ENCODE assay signal across 9 cellular contexts in the genomic region with DNA sequence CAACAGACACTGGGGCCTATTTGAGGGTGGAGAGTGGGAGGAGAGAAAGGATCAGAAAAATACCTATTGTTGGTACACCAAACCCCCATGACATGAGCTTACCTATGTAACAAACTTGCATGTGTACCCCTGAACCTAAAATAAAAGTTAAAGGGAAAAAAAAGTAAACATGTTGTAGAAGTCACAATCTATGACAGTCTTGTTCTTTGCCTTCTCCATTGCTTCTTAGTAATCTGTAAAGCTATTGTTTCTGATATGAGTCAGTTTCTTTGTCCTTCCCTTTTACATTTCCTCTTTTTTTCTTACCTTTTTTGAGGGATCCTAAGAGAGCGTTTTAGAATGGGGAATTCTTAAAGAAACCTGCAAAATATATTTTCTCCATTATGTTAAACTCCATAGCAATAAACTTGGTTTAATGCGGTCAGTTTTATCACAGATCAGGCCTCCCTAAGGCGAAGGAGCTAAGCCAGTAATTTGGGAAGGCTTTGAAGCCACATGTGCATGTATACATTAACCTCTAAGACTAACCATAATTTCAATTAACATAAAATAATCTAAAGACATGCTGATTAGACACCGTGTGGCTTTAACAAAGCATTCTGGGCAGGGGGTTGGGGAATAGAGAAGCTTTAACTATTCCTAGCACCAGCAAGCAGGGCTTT.
DNase-seq lines count a peak whose midpoint lies in the region; ATAC-seq and TF ChIP-seq lines count a peak whose summit lies in the region.
"Had no signal": no experiment of that assay in that cellular context is flagged by ENCODE, and none has a peak within 500 bp of the region (broad histone marks: within the 10 kb centered on the region; RNA-seq: fewer than 3 reads in every experiment).

No MANE protein-coding gene starts in this region.

- H3K56ac ChIP-seq in IMR-90 (ENCODE audit: extremely low read depth, insufficient read depth, low read length) = peak overlapping the region; percentile 42; the same call in 1 of the 2 replicates

- H3K4me2 ChIP-seq in IMR-90 (ENCODE audit: low read depth, low read length) = peak overlapping the region; percentile 12; the same call in 1 of the 2 replicates

- H3K27me3 Mint-ChIP-seq in chondrocyte (ENCODE audit: low read depth) = no peaks in the 10 kb centered on the region

- H3K4me1 ChIP-seq in IMR-90 (ENCODE audit: control insufficient read depth, insufficient read depth, low read length) = peaks cover 9% of the 10 kb centered on the region
- peaks cover 14 to 19% of the 10 kb centered on the region in 2 donors for H3K4me1 ChIP-seq in thoracic aorta (ENCODE audit: control insufficient read depth in 1 of 2, low read depth in 2 of 2)

- peak overlapping the region; percentile 29 for H3K4ac ChIP-seq in IMR-90 (ENCODE audit: low read depth, low read length)

- CTCF ChIA-PET in IMR-90 (lab: Yijun Ruan, JAX) = interaction anchor here (1.3 kb wide), 1 partner anchor 16 kb away, joined by 3 read pairs; no protein-coding TSS in a partner anchor

- peak overlapping the region; percentile 60 for H2BK20ac ChIP-seq in IMR-90 (ENCODE audit: low read depth, low read length)

- H3K79me1 ChIP-seq in IMR-90 (ENCODE audit: low read depth in 1 of 2, low read length in 2 of 2) = no peaks in the 10 kb centered on the region

- H2AFZ ChIP-seq in IMR-90 (replicated peaks; ENCODE audit: low read length, poor library complexity) = no peak overlapping the region

- peak overlapping the region; percentile 56; the same call in 1 of the 2 replicates for H3K27ac ChIP-seq in IMR-90 (ENCODE audit: insufficient read depth, low read length)
- peak overlapping the region; percentile 59 to 66 for H3K27ac ChIP-seq in thoracic aorta
- H3K27ac ChIP-seq: 22Rv1 had no signal

- H3K14ac ChIP-seq in IMR-90 (replicated peaks; ENCODE audit: low read depth, low read length) = peak overlapping the region; percentile 34; the same call in 1 of the 2 replicates

- H4K8ac ChIP-seq in IMR-90 (ENCODE audit: low read depth in 2 of 2, low read length in 2 of 2) = peak overlapping the region; percentile 23 to 50; a peak in 3 of 4 replicates

- peak overlapping the region; percentile 53; the same call in 1 of the 2 replicates for H3K9ac ChIP-seq in IMR-90 (ENCODE audit: low read depth, low read length)

- dilution Hi-C loops in IMR-90 (cut with HindIII; ENCODE audit: low sequenced_read_pairs, unreplicated experiment) = no loop called here

- in situ Hi-C loops in IMR-90 (cut with MboI; ENCODE audit: low sequenced_read_pairs) (no loop called here), ACHN (cut with HindIII; ENCODE audit: low pct_ligation_motif_present, low pct_unique_long_range_greater_than_20kb, low sequenced_read_pairs) (no loop called here)

- H3K27me3 ChIP-seq in IMR-90 (ENCODE audit: control insufficient read depth, insufficient read depth, low read length) (no peaks in the 10 kb centered on the region), thoracic aorta (replicated peaks; ENCODE audit: insufficient read depth) (no peaks in the 10 kb centered on the region)

- H3K36me3 ChIP-seq in IMR-90 (ENCODE audit: control insufficient read depth, insufficient read depth, low read length) (no peaks in the 10 kb centered on the region), thoracic aorta (no peaks in the 10 kb centered on the region)

- peaks cover 72% of the 10 kb centered on the region for H3K4me1 Mint-ChIP-seq in chondrocyte (ENCODE audit: low read depth)

- no peak for TF ChIP-seq RAD21 in IMR-90 (IDR thresholded peaks at IDR 0.05; ENCODE audit: low read length)

- TF ChIP-seq CTCF in IMR-90 (conservative IDR thresholded peaks at IDR 0.05; ENCODE audit: low read depth, low read length) (no peak), chondrocyte (IDR thresholded peaks at IDR 0.05) (no peak), thoracic aorta (IDR thresholded peaks at IDR 0.05) (no peak)

- no TSS peak for BruUV-seq in IMR-90 (replicated peaks; lab: Mats Ljungman, UMichigan)

- H4K5ac ChIP-seq in IMR-90 (ENCODE audit: low read depth, low read length) = no peak overlapping the region; the same call in 1 of the 2 replicates

- no peaks in the 10 kb centered on the region for H3K9me1 ChIP-seq in IMR-90 (ENCODE audit: insufficient read depth, low read length)

- H2BK120ac ChIP-seq in IMR-90 (ENCODE audit: low read depth, low read length) = peak overlapping the region; percentile 39

- intact Hi-C loops in IMR-90 (cut with micrococcal nuclease) = loop anchor here (1.0 to 2.0 kb wide), 2 partner anchors 20 to 198 kb away; no protein-coding TSS in a partner anchor

- H2BK5ac ChIP-seq in IMR-90 (ENCODE audit: low read depth, low read length, poor library complexity, severe bottlenecking) = peak overlapping the region; percentile 93

- H3K36me3 Mint-ChIP-seq in chondrocyte (ENCODE audit: low read depth) = peaks cover 11% of the 10 kb centered on the region

- H3K23ac ChIP-seq in IMR-90 (ENCODE audit: low read depth, low read length) = peak overlapping the region; percentile 18; the same call in 1 of the 2 replicates

- H3K4me3 ChIP-seq in IMR-90 (ENCODE audit: insufficient read depth, low read depth, low read length) = no peak overlapping the region
- H3K4me3 ChIP-seq in thoracic aorta = no peak overlapping the region

- H3K18ac ChIP-seq in IMR-90 (ENCODE audit: low read depth, low read length) = peak overlapping the region; percentile 83

- H4K91ac ChIP-seq in IMR-90 (ENCODE audit: insufficient read depth, low read depth, low read length) = peak overlapping the region; percentile 9; the same call in 1 of the 2 replicates

- H3K4me3 Mint-ChIP-seq in chondrocyte (ENCODE audit: unreplicated experiment) = peak overlapping the region; percentile 46

- H3K9me3 ChIP-seq in IMR-90 (ENCODE audit: control insufficient read depth, insufficient read depth, low read length) (no peaks in the 10 kb centered on the region; the same call in 1 of the 2 replicates), thoracic aorta (peaks cover 6% of the 10 kb centered on the region)

- no CpG with 5 or more reads among the region's 4 CpGs for WGBS in IMR-90 (ENCODE audit: extremely low coverage in 2 of 2, insufficient read length in 1 of 2), 2 experiments

- POLR2A ChIA-PET in IMR-90 (lab: Charles Lee; ENCODE audit: unreplicated experiment) = no interaction called here

- peak; percentile 40 for DNase-seq in DMS 273 (lab: John Stamatoyannopoulos, UW; ENCODE audit: unreplicated experiment)
- DNase-seq in DMS 273 treated with DMSO at 0.1 percent for 48 hours (lab: John Stamatoyannopoulos, UW) = no peak
- no peak for DNase-seq in IMR-90
- no peak for DNase-seq in chondrocyte (ENCODE audit: low spot score)
- no peak for DNase-seq in thoracic aorta (ENCODE audit: low spot score)
- no peak for DNase-seq in activated CD4-positive, alpha-beta T cell treated with anti-CD3 and anti-CD28 coated beads, Interleukin-2, amount 50 U/mL, for 1 hour
- no peak for DNase-seq in ACHN
- no peak for DNase-seq in GM19240 (ENCODE audit: insufficient read length, low spot score)

- H2BK15ac ChIP-seq in IMR-90 (ENCODE audit: low read depth, low read length) = peak overlapping the region; percentile 22; the same call in 1 of the 3 replicates

- H3K27ac Mint-ChIP-seq in chondrocyte (ENCODE audit: unreplicated experiment) = peak overlapping the region; percentile 95

- H4K20me1 ChIP-seq in IMR-90 (ENCODE audit: insufficient read depth, low read length) = no peaks in the 10 kb centered on the region

- no peak overlapping the region for H2AK9ac ChIP-seq in IMR-90 (replicated peaks; ENCODE audit: low read depth, low read length, poor library complexity)

- H2AK5ac ChIP-seq in IMR-90 (ENCODE audit: low read depth, low read length) = no peak overlapping the region; the same call in 1 of the 2 replicates

- TF ChIP-seq POLR2A in IMR-90 (IDR thresholded peaks at IDR 0.05; ENCODE audit: low read depth, low read length) = no peak

- no peak for ATAC-seq in IMR-90 (ENCODE audit: low read depth)
- ATAC-seq in thoracic aorta (ENCODE audit: insufficient number of reproducible peaks, low FRiP score, low read depth) = no peak

- peaks cover 17% of the 10 kb centered on the region for H3K9me3 Mint-ChIP-seq in chondrocyte (ENCODE audit: low read depth)

TF ChIP-seq in IMR-90, 13 proteins besides CTCF, POLR2A, EP300 and RAD21:
- TF ChIP-seq MAZ (IDR thresholded peaks at IDR 0.05; ENCODE audit: borderline replicate concordance, low read depth, low read length) (no peak), FOS (IDR thresholded peaks at IDR 0.05; ENCODE audit: low read depth, low read length) (no peak), RFX5 (IDR thresholded peaks at IDR 0.05; ENCODE audit: low read depth, low read length) (no peak), ELK1 (IDR thresholded peaks at IDR 0.05; ENCODE audit: borderline replicate concordance, low read depth, low read length) (no peak), NFE2L2 (IDR thresholded peaks at IDR 0.05; ENCODE audit: low read depth, low read length) (no peak), SMC3 (IDR thresholded peaks at IDR 0.05; ENCODE audit: low read depth, low read length) (no peak), BHLHE40 (IDR thresholded peaks at IDR 0.05; ENCODE audit: low read depth, low read length) (no peak), CEBPB (IDR thresholded peaks at IDR 0.05; ENCODE audit: low read depth, low read length) (no peak), MAFK (IDR thresholded peaks at IDR 0.05; ENCODE audit: low read depth, low read length) (no peak), CHD1 (IDR thresholded peaks at IDR 0.05; ENCODE audit: low read depth, low read length) (no peak), MXI1 (IDR thresholded peaks at IDR 0.05; ENCODE audit: borderline replicate concordance, low read depth, low read length) (no peak), RCOR1 (IDR thresholded peaks at IDR 0.05; ENCODE audit: insufficient replicate concordance, low read length) (no peak)
- TF ChIP-seq, protein P1, sequence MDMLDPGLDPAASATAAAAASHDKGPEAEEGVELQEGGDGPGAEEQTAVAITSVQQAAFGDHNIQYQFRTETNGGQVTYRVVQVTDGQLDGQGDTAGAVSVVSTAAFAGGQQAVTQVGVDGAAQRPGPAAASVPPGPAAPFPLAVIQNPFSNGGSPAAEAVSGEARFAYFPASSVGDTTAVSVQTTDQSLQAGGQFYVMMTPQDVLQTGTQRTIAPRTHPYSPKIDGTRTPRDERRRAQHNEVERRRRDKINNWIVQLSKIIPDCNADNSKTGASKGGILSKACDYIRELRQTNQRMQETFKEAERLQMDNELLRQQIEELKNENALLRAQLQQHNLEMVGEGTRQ (IDR thresholded peaks at IDR 0.05; ENCODE audit: low read depth, low read length) = no peak
TF ChIP-seq in IMR-90: peak in this region for 0.
